Comparison of ENCODE assay signal across 25 cellular contexts in the genomic region with DNA sequence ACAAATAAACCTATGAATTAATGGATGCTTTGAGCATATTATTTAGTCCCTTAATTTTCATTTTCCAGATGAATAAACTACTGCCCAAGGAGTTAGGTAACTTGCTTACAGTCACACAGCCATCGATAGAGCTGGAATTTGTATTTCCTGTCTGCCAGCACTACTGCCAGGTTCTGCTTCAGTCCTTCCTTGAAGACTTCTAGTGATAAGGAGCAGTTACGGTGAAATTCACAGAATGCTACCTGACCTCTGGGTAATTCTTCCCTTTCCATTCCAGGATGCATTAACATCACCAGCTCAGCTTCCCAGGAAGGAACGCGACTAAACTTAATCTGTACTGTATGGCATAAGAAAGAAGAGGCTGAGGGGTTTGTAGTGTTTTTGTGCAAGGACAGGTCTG. TPM values are rescaled to one million over a fixed set of nuclear protein-coding genes. Genes with fewer than 3 reads are reported as not detected.
DNase-seq lines count a peak whose midpoint lies in the region; ATAC-seq, FAIRE-seq and TF ChIP-seq lines count a peak whose summit lies in the region.
"Had no signal": no experiment of that assay in that cellular context is flagged by ENCODE, and none has a peak within 500 bp of the region (broad histone marks: within the 10 kb centered on the region; RNA-seq: fewer than 3 reads in every experiment).

No MANE protein-coding gene starts in this region.

- intact Hi-C loops in right lobe of liver (cut with DNase I) = no loop called here

- POLR2A ChIA-PET in HEK293T (lab: Yijun Ruan, JAX) = no interaction called here

- DNase-seq in GM12892 (ENCODE audit: insufficient read length) (no peak), bronchial epithelial cell (ENCODE audit: low read depth) (no peak), islet precursor cell (peak; percentile 30), right lobe of liver (no peak), GOT3 (lab: John Stamatoyannopoulos, UW) (no peak), iPS-NIHi11 (ENCODE audit: low spot score) (no peak), HEK293T (ENCODE audit: extremely low spot score) (no peak)
- DNase-seq: 8988T; ACHN; AML-193; BE2C; CD4-positive, alpha-beta T cell; COR-L47; DMS79 treated with DMSO at 0.1 percent for 48 hours; GF-D8; H7; HCEC 1CT had no signal

- H3K4me3 ChIP-seq in bronchial epithelial cell (ENCODE audit: low read depth, low read length) (no peak overlapping the region), right lobe of liver (no peak overlapping the region)
- H3K4me3 ChIP-seq: A549; BLaER1 treated with 17β-estradiol and CSF1 and Interleukin-3, amounts not matched to agents 10 nM and 100 nM had no signal

- 52% methylated on average over 4 of the region's 4 CpGs for WGBS in right lobe of liver (ENCODE audit: insufficient coverage, low coverage, low lambda C conversion rate, missing lambda C conversion rate)

- H3K36me3 ChIP-seq in bronchial epithelial cell (ENCODE audit: control insufficient read depth, insufficient read depth, low read length) (no peaks in the 10 kb centered on the region), right lobe of liver (no peaks in the 10 kb centered on the region)
- H3K36me3 ChIP-seq: BE2C had no signal

- ATAC-seq in right lobe of liver = peak in 3 of 4 donors; percentile 14 to 32 (median 18)

- TF ChIP-seq CTCF in bronchial epithelial cell (IDR thresholded peaks at IDR 0.05; ENCODE audit: insufficient read depth, low read length, severe bottlenecking) (no peak), right lobe of liver (IDR thresholded peaks at IDR 0.05) (no peak)

- H3K27me3 ChIP-seq in bronchial epithelial cell (ENCODE audit: control insufficient read depth, insufficient read depth, low read length) = no peaks in the 10 kb centered on the region
- H3K27me3 ChIP-seq in right lobe of liver = no peaks in the 10 kb centered on the region
- H3K27me3 ChIP-seq: BE2C; BLaER1 treated with 17β-estradiol and CSF1 and Interleukin-3, amounts not matched to agents 10 nM and 100 nM had no signal

- no peaks in the 10 kb centered on the region for H3K9me3 ChIP-seq in right lobe of liver
- H3K9me3 ChIP-seq: A549; BE2C; BLaER1 treated with 17β-estradiol and CSF1 and Interleukin-3, amounts not matched to agents 10 nM and 100 nM had no signal

- H3K4me1 ChIP-seq in right lobe of liver = peaks cover 0 to 14% (median 4%) of the 10 kb centered on the region in 4 donors
- H3K4me1 ChIP-seq: A549, BE2C had no signal

- CTCF ChIA-PET in HEK293T (lab: Yijun Ruan, JAX) = interaction anchor here (0.8 to 1.0 kb wide), 2 partner anchors 9 to 25 kb away, joined by 4 read pairs; no protein-coding TSS in a partner anchor

- peak overlapping the region in 2 of 3 donors; percentile 24 to 59 for H3K27ac ChIP-seq in right lobe of liver
- H3K27ac ChIP-seq: A549; BLaER1 treated with 17β-estradiol and CSF1 and Interleukin-3, amounts not matched to agents 10 nM and 100 nM had no signal

- FAIRE-seq in GM12892 (lab: Jason Lieb, UNC) = peak; percentile 9
- peak; percentile 36 for FAIRE-seq in bronchial epithelial cell (lab: Jason Lieb, UNC)
- FAIRE-seq: A549, GM12891, H1 had no signal

- no peak for TF ChIP-seq POLR2A in GM12892 (IDR thresholded peaks at IDR 0.05; ENCODE audit: low read depth, low read length)
- no peak for TF ChIP-seq POLR2A in right lobe of liver (IDR thresholded peaks at IDR 0.05)

TF ChIP-seq in HEK293T, 16 proteins besides CTCF, POLR2A, EP300 and RAD21:
- TF ChIP-seq ARNT (IDR thresholded peaks at IDR 0.05) (no peak), FOXM1 (IDR thresholded peaks at IDR 0.05; ENCODE audit: borderline replicate concordance) (no peak), NFRKB (IDR thresholded peaks at IDR 0.05) (no peak), SUZ12 (IDR thresholded peaks at IDR 0.05) (no peak), ZNF384 (IDR thresholded peaks at IDR 0.05) (no peak), ELF4 (IDR thresholded peaks at IDR 0.05) (no peak), FOXK2 (IDR thresholded peaks at IDR 0.05) (no peak), HDGF (IDR thresholded peaks at IDR 0.05; ENCODE audit: borderline replicate concordance) (no peak), FOXA1 (IDR thresholded peaks at IDR 0.05) (no peak), SP1 (IDR thresholded peaks at IDR 0.05) (no peak), BHLHE40 (IDR thresholded peaks at IDR 0.05; ENCODE audit: borderline replicate concordance) (no peak), LEF1 (IDR thresholded peaks at IDR 0.05; ENCODE audit: borderline replicate concordance) (no peak)
- TF ChIP-seq, protein P1, sequence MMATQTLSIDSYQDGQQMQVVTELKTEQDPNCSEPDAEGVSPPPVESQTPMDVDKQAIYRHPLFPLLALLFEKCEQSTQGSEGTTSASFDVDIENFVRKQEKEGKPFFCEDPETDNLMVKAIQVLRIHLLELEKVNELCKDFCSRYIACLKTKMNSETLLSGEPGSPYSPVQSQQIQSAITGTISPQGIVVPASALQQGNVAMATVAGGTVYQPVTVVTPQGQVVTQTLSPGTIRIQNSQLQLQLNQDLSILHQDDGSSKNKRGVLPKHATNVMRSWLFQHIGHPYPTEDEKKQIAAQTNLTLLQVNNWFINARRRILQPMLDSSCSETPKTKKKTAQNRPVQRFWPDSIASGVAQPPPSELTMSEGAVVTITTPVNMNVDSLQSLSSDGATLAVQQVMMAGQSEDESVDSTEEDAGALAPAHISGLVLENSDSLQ (IDR thresholded peaks at IDR 0.05) = no peak

RNA-seq across cellular contexts. Expression of a gene that starts 11.2 kb away (rescaled TPM):
- polyA plus RNA-seq in GM12892 (2012; ENCODE audit: missing spikeins) = 0.78 TPM
- total RNA-seq in bronchial epithelial cell (not detected in 2 replicates), right lobe of liver (1 to 10 TPM in 2 of 6 experiments, under 1 TPM in 2, not detected in 2; 0.19 to 1.5 (median 0.91) TPM)
- total RNA-seq: Calu3; CD4-positive, alpha-beta T cell; Daoy; G401; H1 had no signal
- polyA plus RNA-seq: H1 had no signal

RNA-seq across cellular contexts. Expression of a gene that starts 23.3 kb away (rescaled TPM):
- polyA plus RNA-seq in GM12892 (2012; ENCODE audit: missing spikeins) = 0.83 TPM
- total RNA-seq in bronchial epithelial cell (under 0.01 and 0.26 TPM in 2 replicates), right lobe of liver (100 to 1,000 TPM in 2 of 6 experiments, 10 to 100 TPM in 4; 64.8 to 117 (median 79.2) TPM)
- total RNA-seq: CD4-positive, alpha-beta T cell; H1 had no signal
- polyA plus RNA-seq: CD14-positive monocyte had no signal

Comparison
In these comparisons a context has a peak if more than half of its experiments do, and no peak if none do; other contexts are left out.
1. RNA of a gene that starts 23.3 kb away (total RNA-seq): 64.8 to 117 TPM in right lobe of liver; under 0.01 to 0.26 TPM in bronchial epithelial cell; every median in the first group is over 10 times any median in the second.